In genomic region chr3:129950318-129951046, GRCh38 we compare ENCODE assay signal across 1 cellular context.
TF ChIP-seq lines count a peak whose summit lies in the region.

No MANE protein-coding gene starts in this region.

TF ChIP-seq in WTC11, 78 proteins besides CTCF, POLR2A, EP300 and RAD21 (continued from another document):
- TF ChIP-seq KAT7 (CRISPR knock-in tag; IDR thresholded peaks at IDR 0.05; ENCODE audit: borderline replicate concordance) (no peak), NR3C1 (CRISPR knock-in tag; conservative IDR thresholded peaks at IDR 0.05; ENCODE audit: low read depth) (no peak), FOXP1 (CRISPR knock-in tag; IDR thresholded peaks at IDR 0.05; ENCODE audit: borderline replicate concordance) (no peak), PRRX2 (CRISPR knock-in tag; IDR thresholded peaks at IDR 0.05) (no peak), ZNF317 (CRISPR knock-in tag; IDR thresholded peaks at IDR 0.05; ENCODE audit: borderline replicate concordance, low read depth) (no peak)
